ENCODE assay signal across 22 cellular contexts in genomic region chr1:4736254-4736653, GRCh38.
DNase-seq lines count a peak whose midpoint lies in the region; ATAC-seq and TF ChIP-seq lines count a peak whose summit lies in the region.
"Had no signal": no experiment of that assay in that cellular context is flagged by ENCODE, and none has a peak within 500 bp of the region (broad histone marks: within the 10 kb centered on the region; RNA-seq: fewer than 3 reads in every experiment).

No MANE protein-coding gene starts in this region.

- H2AFZ ChIP-seq in PC-3 (ENCODE audit: low read length) = no peak overlapping the region

- ATAC-seq in lower lobe of right lung (peak; percentile 40 to 58), HG02678 (IDR thresholded peaks at IDR 0.05; ENCODE audit: unreplicated experiment) (no peak), PC-3 (no peak)
- ATAC-seq: gastrocnemius medialis, K562 had no signal

- H3K79me2 ChIP-seq in PC-3 (ENCODE audit: low read length) = no peaks in the 10 kb centered on the region

- H3K36me3 Mint-ChIP-seq in activated CD4-positive, alpha-beta T cell treated with anti-CD3 and anti-CD28 coated beads, Interleukin-2, amount 10 ng/mL, durations not matched to agents 7 days and 5 days (ENCODE audit: low read depth) = no peaks in the 10 kb centered on the region

- H3K9me3 ChIP-seq in lower lobe of right lung (no peaks in the 10 kb centered on the region), PC-3 (ENCODE audit: low read length) (peaks cover 6% of the 10 kb centered on the region; the same call in 1 of the 2 replicates)
- H3K9me3 ChIP-seq: gastrocnemius medialis, uterus had no signal

- no peaks in the 10 kb centered on the region for H4K20me1 ChIP-seq in PC-3 (ENCODE audit: low read length)

- POLR2A ChIA-PET in activated CD4-positive, alpha-beta T cell treated with anti-CD3 and anti-CD28 coated beads, Interleukin-2, amount 10 ng/mL, durations not matched to agents 7 days and 5 days (lab: Charles Lee) = no interaction called here
- POLR2A ChIA-PET in PC-3 (lab: Charles Lee; ENCODE audit: unreplicated experiment) = no interaction called here

- H3K9me2 ChIP-seq in PC-3 (replicated peaks; ENCODE audit: low read length) = no peaks in the 10 kb centered on the region

- TF ChIP-seq CTCF in lower lobe of right lung (IDR thresholded peaks at IDR 0.05) (no peak), PC-3 (conservative IDR thresholded peaks at IDR 0.05; ENCODE audit: low read depth, low read length) (no peak)

- intact Hi-C loops in lower lobe of right lung (cut with DNase I) (no loop called here), PC-3 (cut with micrococcal nuclease) (no loop called here)

- H3K4me3 ChIP-seq in lower lobe of right lung (no peak overlapping the region), PC-3 (ENCODE audit: low read length) (no peak overlapping the region)
- H3K4me3 ChIP-seq: gastrocnemius medialis, K562, SJSA1, uterus had no signal

- H3K9ac ChIP-seq in PC-3 (ENCODE audit: low read length) = no peak overlapping the region

- no peak overlapping the region for H3K4me3 Mint-ChIP-seq in activated CD4-positive, alpha-beta T cell treated with anti-CD3 and anti-CD28 coated beads, Interleukin-2, amount 10 ng/mL, durations not matched to agents 7 days and 5 days

- H3K4me1 ChIP-seq in lower lobe of right lung = peaks cover 8% of the 10 kb centered on the region
- no peaks in the 10 kb centered on the region for H3K4me1 ChIP-seq in PC-3 (ENCODE audit: insufficient read depth, low read length)
- H3K4me1 ChIP-seq: gastrocnemius medialis, SJSA1, uterus had no signal

- no peak overlapping the region for H3K27ac Mint-ChIP-seq in activated CD4-positive, alpha-beta T cell treated with anti-CD3 and anti-CD28 coated beads, Interleukin-2, amount 10 ng/mL, durations not matched to agents 7 days and 5 days

- no peaks in the 10 kb centered on the region for H3K36me3 ChIP-seq in lower lobe of right lung
- H3K36me3 ChIP-seq in PC-3 (ENCODE audit: low read depth, low read length) = no peaks in the 10 kb centered on the region
- H3K36me3 ChIP-seq: gastrocnemius medialis, SJSA1, uterus had no signal

- peak; percentile 65 for DNase-seq in AML-193 (lab: John Stamatoyannopoulos, UW)
- peak; percentile 82 for DNase-seq in GF-D8 (lab: John Stamatoyannopoulos, UW)
- DNase-seq in OCI-M1 (lab: John Stamatoyannopoulos, UW) = peak; percentile 48
- DNase-seq in lower lobe of right lung = no peak
- DNase-seq in activated CD4-positive, alpha-beta T cell treated with anti-CD3 and anti-CD28 coated beads, Interleukin-2, amount 10 ng/mL, durations not matched to agents 7 days and 5 days = no peak
- no peak for DNase-seq in PC-3
- DNase-seq in NAMALWA (ENCODE audit: low spot score) = no peak
- DNase-seq: activated CD4-positive, alpha-beta T cell treated with anti-CD3 and anti-CD28 coated beads for 48 hours; activated CD8-positive, alpha-beta memory T cell treated with anti-CD3 and anti-CD28 coated beads, Interleukin-2, amount 50 U/mL, for 4 hours; activated gamma-delta T cell; aorta; DMS79 treated with DMSO at 0.1 percent for 48 hours; effector CD4-positive, alpha-beta T cell; gastrocnemius medialis; midbrain; NCI-H1105; stimulated activated CD4-positive, alpha-beta T cell treated with anti-CD3 and anti-CD28 coated beads, Interleukin-12 subunit alpha, Interleukin-12 subunit beta, amount 100 ng/mL, for 4 hours; substantia nigra; uterus had no signal

- peaks cover 26% of the 10 kb centered on the region for H3K27me3 ChIP-seq in lower lobe of right lung (ENCODE audit: low read depth)
- peaks cover 60% of the 10 kb centered on the region for H3K27me3 ChIP-seq in PC-3 (ENCODE audit: low read length)
- H3K27me3 ChIP-seq: SJSA1, uterus had no signal

- no TSS peak for BruUV-seq in PC-3 (replicated peaks; lab: Mats Ljungman, UMichigan)

- H3K9me3 Mint-ChIP-seq in activated CD4-positive, alpha-beta T cell treated with anti-CD3 and anti-CD28 coated beads, Interleukin-2, amount 10 ng/mL, durations not matched to agents 7 days and 5 days = no peaks in the 10 kb centered on the region

- CTCF ChIA-PET in activated CD4-positive, alpha-beta T cell treated with anti-CD3 and anti-CD28 coated beads, Interleukin-2, amount 10 ng/mL, durations not matched to agents 7 days and 5 days (lab: Charles Lee) = no interaction called here
- CTCF ChIA-PET in PC-3 (lab: Charles Lee) = no interaction called here

- no peaks in the 10 kb centered on the region for H3K27me3 Mint-ChIP-seq in activated CD4-positive, alpha-beta T cell treated with anti-CD3 and anti-CD28 coated beads, Interleukin-2, amount 10 ng/mL, durations not matched to agents 7 days and 5 days

- no peak overlapping the region for H3K4me2 ChIP-seq in PC-3 (ENCODE audit: low read length)

- no peaks in the 10 kb centered on the region for H3F3A ChIP-seq in PC-3 (ENCODE audit: low read length, unreplicated experiment)

- no peaks in the 10 kb centered on the region for H3K4me1 Mint-ChIP-seq in activated CD4-positive, alpha-beta T cell treated with anti-CD3 and anti-CD28 coated beads, Interleukin-2, amount 10 ng/mL, durations not matched to agents 7 days and 5 days

- no peak overlapping the region for H3K27ac ChIP-seq in lower lobe of right lung
- H3K27ac ChIP-seq in PC-3 (ENCODE audit: low read length) = no peak overlapping the region
- H3K27ac ChIP-seq: gastrocnemius medialis, SJSA1, uterus had no signal

Comparison
In these comparisons a context has a peak if more than half of its experiments do, and no peak if none do; other contexts are left out.
1. DNase-seq: peak in AML-193 (2 of 2), GF-D8 (single experiment) and OCI-M1 (single experiment); none in lower lobe of right lung (single experiment), activated CD4-positive, alpha-beta T cell treated with anti-CD3 and anti-CD28 coated beads, Interleukin-2, amount 10 ng/mL, durations not matched to agents 7 days and 5 days (single experiment), PC-3 (single experiment) and NAMALWA (single experiment).
2. ATAC-seq: peak in lower lobe of right lung (2 of 2); none in HG02678 (single experiment) and PC-3 (single experiment).